ENCODE assay signal across 8 cellular contexts in genomic region chr7:155344618-155345433, GRCh38. TPM values are rescaled to one million over a fixed set of nuclear protein-coding genes. Genes with fewer than 3 reads are reported as not detected.
DNase-seq lines count a peak whose midpoint lies in the region; ATAC-seq and TF ChIP-seq lines count a peak whose summit lies in the region.

No MANE protein-coding gene starts in this region.

- BruUV-seq in mammary epithelial cell (replicated peaks; lab: Mats Ljungman, UMichigan) = no TSS peak

- H2AFZ ChIP-seq in mammary epithelial cell (ENCODE audit: low read depth, low read length) = peak overlapping the region; percentile 79

- H3K4me1 ChIP-seq in mammary epithelial cell (ENCODE audit: insufficient read depth, low read length) = no peaks in the 10 kb centered on the region

- peak; percentile 78 for TF ChIP-seq CTCF in WERI-Rb-1 (IDR thresholded peaks at IDR 0.05; ENCODE audit: low read depth, low read length)
- peak; percentile 56 to 70 for TF ChIP-seq CTCF in mammary epithelial cell (conservative IDR thresholded peaks at IDR 0.05 in 1 of 2, IDR thresholded peaks at IDR 0.05 in 1 of 2; ENCODE audit: extremely low read depth in 1 of 2, insufficient read depth in 1 of 2, low read depth in 1 of 2, low read length in 2 of 2)

- H3K4me3 ChIP-seq in WERI-Rb-1 (ENCODE audit: low read depth, low read length) (peak overlapping the region; percentile 45), mammary epithelial cell (replicated peaks in 1 of 3; ENCODE audit: insufficient read depth in 1 of 3, low read depth in 2 of 3, low read length in 3 of 3) (peak overlapping the region in 2 of 3 experiments; percentile 36 to 54)

- dilution Hi-C loops in mammary epithelial cell (cut with HindIII; ENCODE audit: low sequenced_read_pairs) = loop anchor here (5.0 kb wide), 1 partner anchor 158 kb away; no protein-coding TSS in a partner anchor

- H3K9ac ChIP-seq in mammary epithelial cell (ENCODE audit: insufficient read depth, low read length) = no peak overlapping the region

- in situ Hi-C loops in mammary epithelial cell (cut with MboI; ENCODE audit: low sequenced_read_pairs in 2 of 2) = loop anchor here (5.0 to 25.0 kb wide), 2 partner anchors 158 to 408 kb away; no protein-coding TSS in a partner anchor

- H3K27ac ChIP-seq in WERI-Rb-1 (peak overlapping the region; percentile 75), mammary epithelial cell (ENCODE audit: insufficient read depth, low read depth, low read length) (no peak overlapping the region)

- H4K20me1 ChIP-seq in mammary epithelial cell (ENCODE audit: insufficient read depth, low read length) = no peaks in the 10 kb centered on the region

- H3K36me3 ChIP-seq in WERI-Rb-1 = no peaks in the 10 kb centered on the region
- no peaks in the 10 kb centered on the region for H3K36me3 ChIP-seq in mammary epithelial cell (ENCODE audit: insufficient read depth, low read length)

- ATAC-seq in HG02885 (IDR thresholded peaks at IDR 0.05; ENCODE audit: poor library complexity, unreplicated experiment) = peak; percentile 90

- H3K4me2 ChIP-seq in mammary epithelial cell (ENCODE audit: insufficient read depth, low read depth, low read length) = peak overlapping the region; percentile 97

- H3K27me3 ChIP-seq in WERI-Rb-1 (ENCODE audit: insufficient read depth, low read depth, severe bottlenecking) (no peaks in the 10 kb centered on the region), mammary epithelial cell (ENCODE audit: insufficient read depth, low read length) (no peaks in the 10 kb centered on the region)

- CTCF ChIA-PET in mammary epithelial cell (lab: Charles Lee; ENCODE audit: low non-redundant PET) = interaction anchor here (0.6 to 0.9 kb wide), 4 partner anchors 18 to 416 kb away, joined by 3 to 8 read pairs (median 4); no protein-coding TSS in a partner anchor

- H3K79me2 ChIP-seq in mammary epithelial cell (ENCODE audit: insufficient read depth, low read length) = no peaks in the 10 kb centered on the region

- H3K9me3 ChIP-seq in WERI-Rb-1 (ENCODE audit: severe bottlenecking) (no peaks in the 10 kb centered on the region), mammary epithelial cell (replicated peaks; ENCODE audit: insufficient read depth, low read length) (no peaks in the 10 kb centered on the region)

- peak; percentile 36 to 39 for DNase-seq in SHP77 (lab: John Stamatoyannopoulos, UW)
- DNase-seq in SHP77 treated with DMSO at 0.1 percent for 48 hours (lab: John Stamatoyannopoulos, UW) = no peak
- peak; percentile 75 to 80 for DNase-seq in NCI-H1930 (lab: John Stamatoyannopoulos, UW)
- DNase-seq in WERI-Rb-1 = peak; percentile 85
- peak; percentile 41 for DNase-seq in mammary epithelial cell
- peak; percentile 48 for DNase-seq in iris pigment epithelial cell (ENCODE audit: low read depth)
- DNase-seq in stimulated activated CD4-positive, alpha-beta T cell treated with anti-CD3 and anti-CD28 coated beads, Interleukin-12 subunit alpha, Interleukin-12 subunit beta, amount 100 ng/mL, for 48 hours (ENCODE audit: low read depth in 2 of 3, low spot score in 1 of 3) = peak; percentile 72 to 79 (median 79)

- intact Hi-C loops in mammary epithelial cell (cut with micrococcal nuclease) = loop anchor here (1.0 to 5.0 kb wide), 5 partner anchors 46 to 418 kb away; partner anchors contain the start of gene PAXIP1

- WGBS in mammary epithelial cell (ENCODE audit: low coverage, missing lambda C conversion rate) = under 1% methylated on average over 21 of the region's 62 CpGs

RNA-seq across cellular contexts. Expression of gene INSIG1, which starts 47.1 kb away (rescaled TPM):
- 10 to 100 TPM; 64.8 to 71.7 TPM for total RNA-seq in mammary epithelial cell
- polyA plus RNA-seq in mammary epithelial cell = 89.4 TPM
- 157 TPM for polyA minus RNA-seq in mammary epithelial cell
